Comparison of ENCODE assay signal across 1 cellular context in genomic region chr1:201183209-201183608, GRCh38.
TF ChIP-seq lines count a peak whose summit lies in the region.

No MANE protein-coding gene starts in this region.

TF ChIP-seq in HEK293, 187 proteins besides CTCF, POLR2A, EP300 and RAD21 (continued from another document):
- no peak for TF ChIP-seq ZNF513 (tag by site-specific recombination; IDR thresholded peaks at IDR 0.05)
- TF ChIP-seq ZBTB44 (tag by site-specific recombination; IDR thresholded peaks at IDR 0.05), result peak; percentile 89
- TF ChIP-seq ZNF146 (tag by site-specific recombination; IDR thresholded peaks at IDR 0.05), result no peak
- TF ChIP-seq OSR2 (tag by site-specific recombination; IDR thresholded peaks at IDR 0.05), result 0 out of 2 replicates have a peak, but pooled peaks have one; percentile 9
- no peak for TF ChIP-seq ZNF174 (tag by site-specific recombination; IDR thresholded peaks at IDR 0.05)
- no peak for TF ChIP-seq PRDM6 (tag by site-specific recombination; IDR thresholded peaks at IDR 0.05)
- TF ChIP-seq ZNF624 (tag by site-specific recombination; IDR thresholded peaks at IDR 0.05), result no peak
